Comparison of ENCODE assay signal across 8 cellular contexts in genomic region chrX:71096702-71097032, GRCh38. TPM values are rescaled to one million over a fixed set of nuclear protein-coding genes. Genes with fewer than 3 reads are reported as not detected.
A peak's percentile ranks its signal among the peaks of the same experiment; 100 is the strongest.
DNase-seq lines count a peak whose midpoint lies in the region; ATAC-seq and TF ChIP-seq lines count a peak whose summit lies in the region.

No MANE protein-coding gene starts in this region.

- peak overlapping the region; percentile 73 for H3K4me3 ChIP-seq in CD8-positive, alpha-beta T cell (ENCODE audit: low read depth, low read length)
- peak overlapping the region; percentile 83 for H3K4me3 ChIP-seq in PC-3 (ENCODE audit: low read length)
- peak overlapping the region; percentile 56 to 60 for H3K4me3 ChIP-seq in esophagus (ENCODE audit: low read depth in 1 of 2, low read length in 2 of 2)

- H3K9ac ChIP-seq in PC-3 (ENCODE audit: low read length), result peak overlapping the region; percentile 37; the same call in 1 of the 2 replicates

- CTCF ChIA-PET in CD8-positive, alpha-beta T cell (lab: Charles Lee), result interaction anchor here (0.8 to 0.9 kb wide), 2 partner anchors 14 to 34 kb away, joined by 3 to 5 read pairs; no protein-coding TSS in a partner anchor
- CTCF ChIA-PET in PC-3 (lab: Charles Lee), result no interaction called here

- no peaks in the 10 kb centered on the region for H3K79me2 ChIP-seq in PC-3 (ENCODE audit: low read length)

- H3K27ac Mint-ChIP-seq in CD8-positive, alpha-beta T cell, result peak overlapping the region; percentile 93
- H3K27ac Mint-ChIP-seq in osteocyte (ENCODE audit: unreplicated experiment), result no peak overlapping the region

- peaks cover 47% of the 10 kb centered on the region for H3K4me1 Mint-ChIP-seq in CD8-positive, alpha-beta T cell (ENCODE audit: low read depth)
- H3K4me1 Mint-ChIP-seq in osteocyte (ENCODE audit: unreplicated experiment), result peaks cover 2% of the 10 kb centered on the region

- no peaks in the 10 kb centered on the region for H3K36me3 ChIP-seq in CD8-positive, alpha-beta T cell (ENCODE audit: insufficient read depth, low read length)
- H3K36me3 ChIP-seq in PC-3 (ENCODE audit: low read depth, low read length), result no peaks in the 10 kb centered on the region
- no peaks in the 10 kb centered on the region for H3K36me3 ChIP-seq in esophagus (ENCODE audit: control insufficient read depth in 2 of 2, insufficient read depth in 2 of 2, low read length in 1 of 2)

- no peaks in the 10 kb centered on the region for H3K9me3 Mint-ChIP-seq in CD8-positive, alpha-beta T cell
- no peaks in the 10 kb centered on the region for H3K9me3 Mint-ChIP-seq in osteocyte (ENCODE audit: unreplicated experiment)

- ATAC-seq in CD8-positive, alpha-beta T cell, result no peak
- peak; percentile 19 for ATAC-seq in PC-3

- H4K20me1 ChIP-seq in PC-3 (ENCODE audit: low read length), result no peaks in the 10 kb centered on the region

- no peaks in the 10 kb centered on the region for H3F3A ChIP-seq in PC-3 (ENCODE audit: low read length, unreplicated experiment)

- no peak for DNase-seq in CD8-positive, alpha-beta T cell
- DNase-seq in PC-3 (no peak), osteocyte (ENCODE audit: extremely low spot score, unreplicated experiment) (no peak), mesenteric fat pad (ENCODE audit: low spot score) (no peak), Kasumi-1 (lab: John Stamatoyannopoulos, UW) (no peak), GDM1 (lab: John Stamatoyannopoulos, UW) (no peak)
- no peak for DNase-seq in activated CD4-positive, alpha-beta T cell treated with anti-CD3 and anti-CD28 coated beads, Interleukin-2, amount 50 U/mL, for 1 hour

- peak overlapping the region; percentile 93 for H3K4me3 Mint-ChIP-seq in CD8-positive, alpha-beta T cell
- H3K4me3 Mint-ChIP-seq in osteocyte (ENCODE audit: unreplicated experiment), result peak overlapping the region; percentile 88

- POLR2A ChIA-PET in CD8-positive, alpha-beta T cell (lab: Charles Lee), result interaction anchor here (0.6 to 2.8 kb wide), 6 partner anchors 8 to 269 kb away, joined by 3 to 12 read pairs (median 4); partner anchors contain the start of genes IL2RG, TAF1 and ZMYM3
- POLR2A ChIA-PET in PC-3 (lab: Charles Lee; ENCODE audit: unreplicated experiment), result interaction anchor here (0.5 kb wide), 1 partner anchor 11 kb away, joined by 3 read pairs; no protein-coding TSS in a partner anchor

- BruUV-seq in PC-3 (replicated peaks; lab: Mats Ljungman, UMichigan), result no TSS peak

- peak overlapping the region; percentile 100 for H3K4me2 ChIP-seq in PC-3 (ENCODE audit: low read length)

- no peaks in the 10 kb centered on the region for H3K9me3 ChIP-seq in CD8-positive, alpha-beta T cell (ENCODE audit: low read length)
- H3K9me3 ChIP-seq in PC-3 (ENCODE audit: low read length), result no peaks in the 10 kb centered on the region
- H3K9me3 ChIP-seq in esophagus (ENCODE audit: control insufficient read depth in 2 of 2, insufficient read depth in 1 of 2, low read depth in 1 of 2, low read length in 1 of 2), result no peaks in the 10 kb centered on the region

- H3K9me2 ChIP-seq in PC-3 (replicated peaks; ENCODE audit: low read length), result no peaks in the 10 kb centered on the region

- TF ChIP-seq CTCF in CD8-positive, alpha-beta T cell (IDR thresholded peaks at IDR 0.05), result no peak
- TF ChIP-seq CTCF in PC-3 (conservative IDR thresholded peaks at IDR 0.05; ENCODE audit: low read depth, low read length) (no peak), osteocyte (IDR thresholded peaks at IDR 0.05) (no peak)

- no peaks in the 10 kb centered on the region for H3K27me3 Mint-ChIP-seq in CD8-positive, alpha-beta T cell (ENCODE audit: low read depth)
- H3K27me3 Mint-ChIP-seq in osteocyte (ENCODE audit: unreplicated experiment), result no peaks in the 10 kb centered on the region

- H3K27me3 ChIP-seq in CD8-positive, alpha-beta T cell (ENCODE audit: insufficient read depth, low read length), result no peaks in the 10 kb centered on the region
- no peaks in the 10 kb centered on the region for H3K27me3 ChIP-seq in PC-3 (ENCODE audit: low read length)
- H3K27me3 ChIP-seq in esophagus (ENCODE audit: control insufficient read depth in 1 of 2, insufficient read depth in 2 of 2, low read length in 2 of 2), result no peaks in the 10 kb centered on the region

- H3K4me1 ChIP-seq in CD8-positive, alpha-beta T cell (ENCODE audit: insufficient read depth, low read length), result peaks cover 41% of the 10 kb centered on the region
- H3K4me1 ChIP-seq in PC-3 (ENCODE audit: insufficient read depth, low read length) (peaks cover 5% of the 10 kb centered on the region), esophagus (ENCODE audit: control insufficient read depth in 2 of 2, insufficient read depth in 2 of 2, low read length in 1 of 2) (no peaks in the 10 kb centered on the region)

- H3K36me3 Mint-ChIP-seq in CD8-positive, alpha-beta T cell, result peaks cover 4% of the 10 kb centered on the region
- H3K36me3 Mint-ChIP-seq in osteocyte (ENCODE audit: unreplicated experiment), result no peaks in the 10 kb centered on the region

- peak overlapping the region; percentile 34 for H3K27ac ChIP-seq in CD8-positive, alpha-beta T cell (ENCODE audit: low read depth, low read length)
- no peak overlapping the region for H3K27ac ChIP-seq in PC-3 (ENCODE audit: low read length)
- no peak overlapping the region for H3K27ac ChIP-seq in esophagus (ENCODE audit: low read depth in 2 of 2, low read length in 1 of 2)

- peak overlapping the region; percentile 100 for H2AFZ ChIP-seq in PC-3 (ENCODE audit: low read length)

- intact Hi-C loops in CD8-positive, alpha-beta T cell (cut with DNase I, micrococcal nuclease), result loop anchor here (5.0 to 10.0 kb wide), 5 partner anchors 268 to 642 kb away; partner anchors contain the start of genes OGT (in 2 of the 2) and TAF1 (in 2 of the 2)
- intact Hi-C loops in PC-3 (cut with micrococcal nuclease), result no loop called here

- 4 to 26% methylated on average over 15 of the region's 15 CpGs for WGBS in esophagus, 2 donors

RNA-seq across cellular contexts. Expression of gene FOXO4, which starts 1.0 kb away (rescaled TPM):
- 10 to 100 TPM; 24.1 to 32.6 TPM for total RNA-seq in CD8-positive, alpha-beta T cell
- total RNA-seq in PC-3 (2014; rRNA removed) (5.1 and 5.6 TPM in 2 replicates), osteocyte (17.1 and 23.3 TPM in 2 replicates), mesenteric fat pad (24.7 TPM)
- polyA plus RNA-seq in esophagus, result 10 to 100 TPM in 1 of 2 donors, 1 to 10 TPM in 1; 8.4 to 13.0 TPM

RNA-seq across cellular contexts. Expression of gene CXorf65, which starts 9.9 kb away (rescaled TPM):
- 10 to 100 TPM; 51.0 to 57.6 TPM for total RNA-seq in CD8-positive, alpha-beta T cell
- total RNA-seq in PC-3 (2014; rRNA removed) (not detected in 2 replicates), osteocyte (not detected in 2 replicates), mesenteric fat pad (2.2 TPM)
- 1 to 10 TPM in 1 of 2 donors, under 1 TPM in 1; 0.34 to 3.9 TPM for polyA plus RNA-seq in esophagus

RNA-seq across cellular contexts. Expression of gene IL2RG, which starts 14.7 kb away (rescaled TPM):
- total RNA-seq in CD8-positive, alpha-beta T cell, result 100 to 1,000 TPM; 166 to 197 TPM
- total RNA-seq in PC-3 (2014; rRNA removed) (not detected in 2 replicates), osteocyte (not detected in 2 replicates), mesenteric fat pad (5.8 TPM)
- 10 to 100 TPM in 1 of 2 donors, 1 to 10 TPM in 1; 9.2 to 23.1 TPM for polyA plus RNA-seq in esophagus

RNA-seq across cellular contexts. Expression of gene MED12, which starts 21.7 kb away (rescaled TPM):
- 10 to 100 TPM; 54.5 to 57.4 TPM for total RNA-seq in CD8-positive, alpha-beta T cell
- 28.1 and 45.8 TPM in 2 replicates for total RNA-seq in PC-3 (2014; rRNA removed)
- polyA plus RNA-seq in esophagus, result 10 to 100 TPM in 1 of 2 donors, 1 to 10 TPM in 1; 9.5 to 14.0 TPM
- total RNA-seq in osteocyte, result 50.3 and 58.5 TPM in 2 replicates
- 46.7 TPM for total RNA-seq in mesenteric fat pad

RNA-seq across cellular contexts. Expression of gene SNX12, which starts 28.5 kb away (rescaled TPM):
- 10 to 100 TPM; 23.9 to 27.1 TPM for total RNA-seq in CD8-positive, alpha-beta T cell
- 43.9 and 48.4 TPM in 2 replicates for total RNA-seq in PC-3 (2014; rRNA removed)
- polyA plus RNA-seq in esophagus, result 10 to 100 TPM; 18.9 to 29.4 TPM
- total RNA-seq in osteocyte, result 64.0 and 68.8 TPM in 2 replicates
- 53.6 TPM for total RNA-seq in mesenteric fat pad

Comparison
In these comparisons a context has a peak if more than half of its experiments do, and no peak if none do; other contexts are left out.
1. RNA of gene CXorf65, which starts 9.9 kb away (total RNA-seq): 51.0 to 57.6 TPM in CD8-positive, alpha-beta T cell; 2.2 TPM in mesenteric fat pad (single experiment), not detected in PC-3 and not detected in osteocyte; every median in the first group is over 10 times any median in the second.
2. RNA of gene IL2RG, which starts 14.7 kb away (total RNA-seq): 166 to 197 TPM in CD8-positive, alpha-beta T cell; 5.8 TPM in mesenteric fat pad (single experiment), not detected in PC-3 and not detected in osteocyte; every median in the first group is over 10 times any median in the second.
3. Peak in every context shown above with its lines, with median percentiles within 50 percentile points of each other: H3K4me3 ChIP-seq.